In the genomic region with DNA sequence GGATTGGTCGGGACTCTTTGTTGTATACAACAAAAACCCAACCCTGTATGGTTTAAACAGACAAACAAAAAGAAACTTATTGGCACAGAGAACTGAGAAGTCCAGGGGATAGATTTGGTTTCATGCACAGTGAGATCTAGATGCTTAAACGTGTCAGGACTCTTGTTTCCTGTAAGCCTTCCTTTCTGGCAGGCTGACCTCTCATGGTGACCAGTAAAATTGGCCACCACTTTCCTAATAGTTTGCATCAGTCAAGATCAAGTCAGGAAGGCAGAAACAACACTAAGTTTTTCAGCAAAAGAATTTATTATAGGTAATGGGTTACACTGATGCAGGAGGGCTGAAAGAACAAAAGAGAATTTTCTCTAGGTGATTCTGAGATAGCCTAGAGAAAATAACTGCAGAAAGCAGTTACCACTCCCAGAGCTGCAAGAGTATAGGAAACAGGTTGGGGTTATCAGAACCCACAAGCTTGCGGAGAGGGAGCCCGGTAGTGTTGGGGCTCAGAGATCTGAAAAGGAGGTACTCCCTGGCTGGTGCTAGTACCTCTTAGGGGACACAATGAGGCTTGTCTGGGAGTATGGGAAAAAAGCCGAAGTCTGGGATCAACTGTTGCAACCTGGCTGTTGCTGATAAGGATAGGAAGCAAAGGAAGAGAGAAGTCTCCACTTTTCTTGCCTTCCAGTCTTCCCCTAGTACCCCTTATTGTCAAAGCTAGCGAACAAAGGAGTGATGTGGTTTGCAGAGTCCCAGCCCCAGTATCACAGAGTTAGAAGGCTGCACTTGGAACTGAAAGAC, we compare ENCODE assay signal across 21 cellular contexts. TPM values are rescaled to one million over a fixed set of nuclear protein-coding genes. Genes with fewer than 3 reads are reported as not detected.
DNase-seq lines count a peak whose midpoint lies in the region; ATAC-seq, FAIRE-seq and TF ChIP-seq lines count a peak whose summit lies in the region.
"Had no signal": no experiment of that assay in that cellular context is flagged by ENCODE, and none has a peak within 500 bp of the region (broad histone marks: within the 10 kb centered on the region; RNA-seq: fewer than 3 reads in every experiment).

No MANE protein-coding gene starts in this region.

- TF ChIP-seq CTCF in nephron progenitor cell (IDR thresholded peaks at IDR 0.05) (no peak), transverse colon (IDR thresholded peaks at IDR 0.05) (no peak)

- H3K27ac Mint-ChIP-seq in activated CD4-positive, alpha-beta T cell treated with anti-CD3 and anti-CD28 coated beads, Interleukin-2, amount 10 ng/mL, durations not matched to agents 7 days and 5 days = peak overlapping the region; percentile 85
- H3K27ac Mint-ChIP-seq in activated T-helper 1 cell treated with anti-CD3 and anti-CD28 coated beads, Interleukin-12 subunit alpha, Interleukin-12 subunit beta, Interleukin-2, Interleukin-4 antibody, amounts not matched to agents 30 ng/mL and 10 ng/mL and 1 ng/mL, durations not matched to agents 14 hours and 24 hours and 36 hours = peak overlapping the region; percentile 13
- peak overlapping the region; percentile 18 for H3K27ac Mint-ChIP-seq in nephron progenitor cell
- H3K27ac Mint-ChIP-seq: activated naive CD4-positive, alpha-beta T cell treated with anti-CD3 and anti-CD28 coated beads for 36 hours; CD14-positive monocyte; GM23338; stimulated activated naive B cell treated with anti-CD40 and anti-IgM and Interleukin-4, amounts not matched to agents 10 μg/mL and 1 μg/mL and 100 μg/mL, for 72 hours; type B pancreatic cell had no signal

- no peaks in the 10 kb centered on the region for H3K27me3 Mint-ChIP-seq in activated CD4-positive, alpha-beta T cell treated with anti-CD3 and anti-CD28 coated beads, Interleukin-2, amount 10 ng/mL, durations not matched to agents 7 days and 5 days
- H3K27me3 Mint-ChIP-seq in activated T-helper 1 cell treated with anti-CD3 and anti-CD28 coated beads, Interleukin-12 subunit alpha, Interleukin-12 subunit beta, Interleukin-2, Interleukin-4 antibody, amounts not matched to agents 30 ng/mL and 10 ng/mL and 1 ng/mL, durations not matched to agents 14 hours and 24 hours and 36 hours (ENCODE audit: insufficient read depth) = no peaks in the 10 kb centered on the region
- peaks cover 11% of the 10 kb centered on the region for H3K27me3 Mint-ChIP-seq in nephron progenitor cell (ENCODE audit: low read depth, poor library complexity)
- H3K27me3 Mint-ChIP-seq: type B pancreatic cell had no signal

- in situ Hi-C loops in transverse colon (cut with MboI; ENCODE audit: low pct_ligation_motif_present in 1 of 4, low pct_unique_long_range_greater_than_20kb in 1 of 4, low sequenced_read_pairs in 3 of 4) = loop anchor here (10.0 to 25.0 kb wide), 4 partner anchors 66 to 228 kb away; no protein-coding TSS in a partner anchor

- no peak for TF ChIP-seq POLR2A in transverse colon (IDR thresholded peaks at IDR 0.05)

- DNase-seq in activated CD4-positive, alpha-beta T cell treated with anti-CD3 and anti-CD28 coated beads, Interleukin-2, amount 10 ng/mL, durations not matched to agents 7 days and 5 days = peak; percentile 68
- DNase-seq in activated CD4-positive, alpha-beta T cell treated with anti-CD3 and anti-CD28 coated beads, Interleukin-2, amount 50 U/mL, for 48 hours = no peak
- DNase-seq in GM18507 (ENCODE audit: extremely low spot score, insufficient read length, low read depth) (no peak), nephron progenitor cell (no peak), transverse colon (no peak), kidney glomerular epithelial cell (lab: John Stamatoyannopoulos, UW) (no peak)
- peak; percentile 32 for DNase-seq in activated T-helper 1 cell treated with anti-CD3 and anti-CD28 coated beads, Interleukin-12 subunit alpha, Interleukin-12 subunit beta, Interleukin-2, Interleukin-4 antibody, amounts not matched to agents 30 ng/mL and 10 ng/mL and 1 ng/mL, durations not matched to agents 14 hours and 24 hours and 36 hours (ENCODE audit: low spot score)
- DNase-seq: activated CD4-positive, CD25-positive, alpha-beta regulatory T cell; activated naive CD4-positive, alpha-beta T cell treated with anti-CD3 and anti-CD28 coated beads for 36 hours; brain microvascular endothelial cell; NCI-H2171 treated with DMSO at 0.1 percent for 48 hours; NCI-H82; stimulated activated naive B cell treated with anti-CD40 and anti-IgM and Interleukin-4, amounts not matched to agents 10 μg/mL and 1 μg/mL and 100 μg/mL, for 72 hours had no signal

- H3K36me3 ChIP-seq in transverse colon = no peaks in the 10 kb centered on the region
- H3K36me3 ChIP-seq: brain microvascular endothelial cell, pancreas had no signal

- peak; percentile 67 for FAIRE-seq in GM18507 (lab: Jason Lieb, UNC)
- FAIRE-seq: A204.1, pancreas, RCC 7860 had no signal

- intact Hi-C loops in activated T-helper 1 cell treated with anti-CD3 and anti-CD28 coated beads, Interleukin-12 subunit alpha, Interleukin-12 subunit beta, Interleukin-2, Interleukin-4 antibody, amounts not matched to agents 30 ng/mL and 10 ng/mL and 1 ng/mL, durations not matched to agents 14 hours and 24 hours and 36 hours (cut with micrococcal nuclease) = no loop called here
- intact Hi-C loops in transverse colon (cut with DNase I; ENCODE audit: low total_unique reads) = no loop called here

- CTCF ChIA-PET in activated CD4-positive, alpha-beta T cell treated with anti-CD3 and anti-CD28 coated beads, Interleukin-2, amount 10 ng/mL, durations not matched to agents 7 days and 5 days (lab: Charles Lee) = interaction anchor here (1.2 kb wide), 2 partner anchors 19 to 112 kb away, joined by 3 to 4 read pairs; no protein-coding TSS in a partner anchor

- WGBS in transverse colon (ENCODE audit: low coverage in 1 of 2), 2 donors = 63 to 71% methylated on average over 4 to 6 of the region's 6 CpGs

- H3K4me3 ChIP-seq in transverse colon = no peak overlapping the region
- H3K4me3 ChIP-seq: GM23338, pancreas had no signal

- peaks cover 0 to 5% (median 2%) of the 10 kb centered on the region in 4 donors for H3K4me1 ChIP-seq in transverse colon
- H3K4me1 ChIP-seq: pancreas had no signal

- no peak for ATAC-seq in HG03139 (IDR thresholded peaks at IDR 0.05; ENCODE audit: unreplicated experiment)
- ATAC-seq: GM23338; pancreas; stimulated activated naive B cell treated with anti-CD40 and anti-IgM and Interleukin-4, amounts not matched to agents 10 μg/mL and 1 μg/mL and 100 μg/mL, for 72 hours had no signal

- POLR2A ChIA-PET in activated CD4-positive, alpha-beta T cell treated with anti-CD3 and anti-CD28 coated beads, Interleukin-2, amount 10 ng/mL, durations not matched to agents 7 days and 5 days (lab: Charles Lee) = no interaction called here

- H3K27ac ChIP-seq in transverse colon = no peak overlapping the region
- H3K27ac ChIP-seq: brain microvascular endothelial cell, KMS-11, pancreas had no signal

- peaks cover 3% of the 10 kb centered on the region for H3K9me3 Mint-ChIP-seq in activated CD4-positive, alpha-beta T cell treated with anti-CD3 and anti-CD28 coated beads, Interleukin-2, amount 10 ng/mL, durations not matched to agents 7 days and 5 days
- peaks cover 5% of the 10 kb centered on the region for H3K9me3 Mint-ChIP-seq in activated T-helper 1 cell treated with anti-CD3 and anti-CD28 coated beads, Interleukin-12 subunit alpha, Interleukin-12 subunit beta, Interleukin-2, Interleukin-4 antibody, amounts not matched to agents 30 ng/mL and 10 ng/mL and 1 ng/mL, durations not matched to agents 14 hours and 24 hours and 36 hours
- H3K9me3 Mint-ChIP-seq in nephron progenitor cell = peaks cover 14% of the 10 kb centered on the region
- H3K9me3 Mint-ChIP-seq: GM23338 had no signal

- no peaks in the 10 kb centered on the region for H3K27me3 ChIP-seq in transverse colon
- H3K27me3 ChIP-seq: brain microvascular endothelial cell, pancreas had no signal

- H3K36me3 Mint-ChIP-seq in activated CD4-positive, alpha-beta T cell treated with anti-CD3 and anti-CD28 coated beads, Interleukin-2, amount 10 ng/mL, durations not matched to agents 7 days and 5 days (ENCODE audit: low read depth) = no peaks in the 10 kb centered on the region
- peaks cover 3% of the 10 kb centered on the region for H3K36me3 Mint-ChIP-seq in activated T-helper 1 cell treated with anti-CD3 and anti-CD28 coated beads, Interleukin-12 subunit alpha, Interleukin-12 subunit beta, Interleukin-2, Interleukin-4 antibody, amounts not matched to agents 30 ng/mL and 10 ng/mL and 1 ng/mL, durations not matched to agents 14 hours and 24 hours and 36 hours (ENCODE audit: low read depth)
- H3K36me3 Mint-ChIP-seq in nephron progenitor cell (ENCODE audit: low read depth) = peaks cover 5% of the 10 kb centered on the region
- H3K36me3 Mint-ChIP-seq: type B pancreatic cell had no signal

- H3K9me3 ChIP-seq in transverse colon = no peaks in the 10 kb centered on the region
- H3K9me3 ChIP-seq: pancreas had no signal

- no peak for TF ChIP-seq EP300 in transverse colon (IDR thresholded peaks at IDR 0.05; ENCODE audit: low read depth)

- peak overlapping the region; percentile 12 for H3K4me3 Mint-ChIP-seq in activated CD4-positive, alpha-beta T cell treated with anti-CD3 and anti-CD28 coated beads, Interleukin-2, amount 10 ng/mL, durations not matched to agents 7 days and 5 days
- no peak overlapping the region for H3K4me3 Mint-ChIP-seq in activated T-helper 1 cell treated with anti-CD3 and anti-CD28 coated beads, Interleukin-12 subunit alpha, Interleukin-12 subunit beta, Interleukin-2, Interleukin-4 antibody, amounts not matched to agents 30 ng/mL and 10 ng/mL and 1 ng/mL, durations not matched to agents 14 hours and 24 hours and 36 hours
- H3K4me3 Mint-ChIP-seq in nephron progenitor cell = no peak overlapping the region
- H3K4me3 Mint-ChIP-seq: activated naive CD4-positive, alpha-beta T cell treated with anti-CD3 and anti-CD28 coated beads for 36 hours; GM23338; stimulated activated naive B cell treated with anti-CD40 and anti-IgM and Interleukin-4, amounts not matched to agents 10 μg/mL and 1 μg/mL and 100 μg/mL, for 72 hours; type B pancreatic cell had no signal

- peaks cover 36% of the 10 kb centered on the region for H3K4me1 Mint-ChIP-seq in activated CD4-positive, alpha-beta T cell treated with anti-CD3 and anti-CD28 coated beads, Interleukin-2, amount 10 ng/mL, durations not matched to agents 7 days and 5 days
- peaks cover 44% of the 10 kb centered on the region for H3K4me1 Mint-ChIP-seq in activated T-helper 1 cell treated with anti-CD3 and anti-CD28 coated beads, Interleukin-12 subunit alpha, Interleukin-12 subunit beta, Interleukin-2, Interleukin-4 antibody, amounts not matched to agents 30 ng/mL and 10 ng/mL and 1 ng/mL, durations not matched to agents 14 hours and 24 hours and 36 hours (ENCODE audit: low read depth)
- H3K4me1 Mint-ChIP-seq in nephron progenitor cell = peaks cover 26% of the 10 kb centered on the region

RNA-seq across cellular contexts. Expression of gene CITED4, which starts 21.4 kb away (rescaled TPM):
- 1 to 10 TPM; 4.1 to 6.8 TPM for total RNA-seq in activated CD4-positive, alpha-beta T cell treated with anti-CD3 and anti-CD28 coated beads, Interleukin-2, amount 10 ng/mL, durations not matched to agents 7 days and 5 days
- 4.1 and 5.0 TPM in 2 replicates for total RNA-seq in activated T-helper 1 cell treated with anti-CD3 and anti-CD28 coated beads, Interleukin-12 subunit alpha, Interleukin-12 subunit beta, Interleukin-2, Interleukin-4 antibody, amounts not matched to agents 30 ng/mL and 10 ng/mL and 1 ng/mL, durations not matched to agents 14 hours and 24 hours and 36 hours
- 10 to 100 TPM in 3 of 4 donors, 1 to 10 TPM in 1; 7.6 to 30.1 (median 16.5) TPM for total RNA-seq in transverse colon

RNA-seq across cellular contexts. Expression of gene KCNQ4, which starts 57.1 kb away (rescaled TPM):
- under 1 TPM; 0.23 to 0.52 TPM for total RNA-seq in activated CD4-positive, alpha-beta T cell treated with anti-CD3 and anti-CD28 coated beads, Interleukin-2, amount 10 ng/mL, durations not matched to agents 7 days and 5 days
- total RNA-seq in activated T-helper 1 cell treated with anti-CD3 and anti-CD28 coated beads, Interleukin-12 subunit alpha, Interleukin-12 subunit beta, Interleukin-2, Interleukin-4 antibody, amounts not matched to agents 30 ng/mL and 10 ng/mL and 1 ng/mL, durations not matched to agents 14 hours and 24 hours and 36 hours = 0.78 and 0.88 TPM in 2 replicates
- total RNA-seq in transverse colon = 10 to 100 TPM in 1 of 4 donors, 1 to 10 TPM in 3; 3.1 to 33.7 (median 3.6) TPM

Comparison
In these comparisons a context has a peak if more than half of its experiments do, and no peak if none do; other contexts are left out.
1. DNase-seq: peak in activated CD4-positive, alpha-beta T cell treated with anti-CD3 and anti-CD28 coated beads, Interleukin-2, amount 10 ng/mL, durations not matched to agents 7 days and 5 days (single experiment) and activated T-helper 1 cell treated with anti-CD3 and anti-CD28 coated beads, Interleukin-12 subunit alpha, Interleukin-12 subunit beta, Interleukin-2, Interleukin-4 antibody, amounts not matched to agents 30 ng/mL and 10 ng/mL and 1 ng/mL, durations not matched to agents 14 hours and 24 hours and 36 hours (single experiment); none in activated CD4-positive, alpha-beta T cell treated with anti-CD3 and anti-CD28 coated beads, Interleukin-2, amount 50 U/mL, for 48 hours (0 of 2), GM18507 (single experiment), nephron progenitor cell (single experiment), transverse colon (single experiment) and kidney glomerular epithelial cell (single experiment).
2. H3K27ac Mint-ChIP-seq: peak in every context shown above with its lines; median percentile 85 in activated CD4-positive, alpha-beta T cell treated with anti-CD3 and anti-CD28 coated beads, Interleukin-2, amount 10 ng/mL, durations not matched to agents 7 days and 5 days; 18 in nephron progenitor cell; 13 in activated T-helper 1 cell treated with anti-CD3 and anti-CD28 coated beads, Interleukin-12 subunit alpha, Interleukin-12 subunit beta, Interleukin-2, Interleukin-4 antibody, amounts not matched to agents 30 ng/mL and 10 ng/mL and 1 ng/mL, durations not matched to agents 14 hours and 24 hours and 36 hours.